Comparison of ENCODE assay signal across 9 cellular contexts in the genomic region with DNA sequence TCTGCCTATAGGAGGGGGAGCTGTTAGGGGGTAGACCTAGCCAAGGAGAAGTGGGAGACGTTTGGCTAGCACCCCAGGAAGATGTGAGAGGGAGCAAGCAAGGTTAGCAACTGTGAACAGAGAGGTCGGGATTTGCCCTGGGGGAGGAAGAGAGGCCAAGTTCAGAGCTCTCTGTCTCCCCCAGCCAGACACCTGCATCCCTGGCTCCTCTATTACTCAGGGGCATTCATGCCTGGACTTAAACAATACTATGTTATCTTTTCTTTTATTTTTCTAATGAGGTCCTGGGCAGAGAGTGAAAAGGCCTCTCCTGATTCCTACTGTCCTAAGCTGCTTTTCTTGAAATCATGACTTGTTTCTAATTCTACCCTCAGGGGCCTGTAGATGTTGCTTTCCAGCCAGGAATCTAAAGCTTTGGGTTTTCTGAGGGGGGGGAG. TPM values are rescaled to one million over a fixed set of nuclear protein-coding genes. Genes with fewer than 3 reads are reported as not detected.
DNase-seq lines count a peak whose midpoint lies in the region; ATAC-seq and TF ChIP-seq lines count a peak whose summit lies in the region.
"Had no signal": no experiment of that assay in that cellular context is flagged by ENCODE, and none has a peak within 500 bp of the region (broad histone marks: within the 10 kb centered on the region; RNA-seq: fewer than 3 reads in every experiment).

No MANE protein-coding gene starts in this region.

- DNase-seq in SK-N-SH (no peak), adipocyte (ENCODE audit: low read depth) (no peak), left lung (no peak), ureter (ENCODE audit: low spot score) (no peak), NCI-H524 treated with DMSO at 0.1 percent for 48 hours (lab: John Stamatoyannopoulos, UW) (no peak)

- no peak for TF ChIP-seq RAD21 in SK-N-SH (IDR thresholded peaks at IDR 0.05; ENCODE audit: low read length)

- ATAC-seq in SK-N-SH treated with all-trans-retinoic acid at 6 μM for 48 hours = no peak
- ATAC-seq in left lung = no peak
- ATAC-seq in HG02981 (IDR thresholded peaks at IDR 0.05; ENCODE audit: unreplicated experiment) = no peak

- H3K36me3 ChIP-seq in SK-N-SH (replicated peaks in 1 of 2; ENCODE audit: control insufficient read depth in 1 of 2, insufficient read depth in 2 of 2, low read length in 1 of 2) (peaks cover 21 to 23% of the 10 kb centered on the region in 2 experiments), adipocyte (ENCODE audit: control insufficient read depth, insufficient read depth, low read length, severe bottlenecking) (peaks cover 22% of the 10 kb centered on the region), left lung (peaks cover 0 to 38% of the 10 kb centered on the region in 2 donors), subcutaneous abdominal adipose tissue (ENCODE audit: control insufficient read depth in 5 of 5, insufficient read depth in 5 of 5, low read length in 5 of 5) (peaks cover 9 to 41% (median 25%) of the 10 kb centered on the region in 5 donors)

- no peak overlapping the region; a peak in 1 of 4 replicates for H3K27ac ChIP-seq in SK-N-SH (ENCODE audit: low read depth in 2 of 2, low read length in 1 of 2)
- peak overlapping the region; percentile 99 for H3K27ac ChIP-seq in left lung
- H3K27ac ChIP-seq in subcutaneous abdominal adipose tissue (ENCODE audit: low read depth, low read length) = peak overlapping the region; percentile 99
- H3K27ac ChIP-seq: 22Rv1 had no signal

- POLR2A ChIA-PET in SK-N-SH (lab: Yijun Ruan, JAX) = interaction anchor here (1.5 to 2.7 kb wide), 4 partner anchors 9 to 35 kb away, joined by 5 to 18 read pairs (median 12); no protein-coding TSS in a partner anchor

- peak overlapping the region; percentile 99 for H3K4me2 ChIP-seq in SK-N-SH

- no peaks in the 10 kb centered on the region for H3K27me3 ChIP-seq in SK-N-SH (ENCODE audit: insufficient read depth)
- H3K27me3 ChIP-seq in adipocyte (replicated peaks; ENCODE audit: control insufficient read depth, insufficient read depth, low read length) = no peaks in the 10 kb centered on the region
- H3K27me3 ChIP-seq in left lung = no peaks in the 10 kb centered on the region
- no peaks in the 10 kb centered on the region for H3K27me3 ChIP-seq in subcutaneous abdominal adipose tissue (ENCODE audit: control insufficient read depth in 5 of 5, insufficient read depth in 4 of 5, low read length in 5 of 5)

- peaks cover 39% of the 10 kb centered on the region for H4K20me1 ChIP-seq in SK-N-SH (ENCODE audit: insufficient read depth)

- H3K4me1 ChIP-seq in SK-N-SH (ENCODE audit: control insufficient read depth in 1 of 2, insufficient read depth in 2 of 2, low read depth in 1 of 2, low read length in 1 of 2) (peaks cover 22 to 48% of the 10 kb centered on the region in 2 experiments), adipocyte (ENCODE audit: control insufficient read depth, insufficient read depth, low read length) (peaks cover 34% of the 10 kb centered on the region), left lung (peaks cover 13 to 52% of the 10 kb centered on the region in 2 donors), subcutaneous abdominal adipose tissue (ENCODE audit: control insufficient read depth in 5 of 5, insufficient read depth in 5 of 5, low read length in 5 of 5) (peaks cover 7 to 59% (median 47%) of the 10 kb centered on the region in 5 donors)

- intact Hi-C loops in left lung (cut with DNase I) = no loop called here

- H3K79me2 ChIP-seq in SK-N-SH (ENCODE audit: insufficient read depth) = peaks cover 32% of the 10 kb centered on the region

- H3K9me3 ChIP-seq in SK-N-SH (no peaks in the 10 kb centered on the region), adipocyte (ENCODE audit: control insufficient read depth, low read length) (no peaks in the 10 kb centered on the region), left lung (no peaks in the 10 kb centered on the region), subcutaneous abdominal adipose tissue (ENCODE audit: control insufficient read depth in 5 of 5, low read length in 5 of 5) (no peaks in the 10 kb centered on the region)

- no peak overlapping the region for H2AFZ ChIP-seq in SK-N-SH (ENCODE audit: low read depth)

- H3K4me3 ChIP-seq in SK-N-SH (ENCODE audit: low read depth in 2 of 2, low read length in 1 of 2) (peak overlapping the region; percentile 44 to 84), adipocyte (ENCODE audit: low read length) (peak overlapping the region; percentile 97), left lung (peak overlapping the region; percentile 96 to 98), subcutaneous abdominal adipose tissue (ENCODE audit: low read depth in 1 of 5, low read length in 5 of 5) (peak overlapping the region; percentile 78 to 99 (median 99))

- no peak for TF ChIP-seq EP300 in SK-N-SH (IDR thresholded peaks at IDR 0.05; ENCODE audit: borderline replicate concordance in 1 of 2, low read depth in 1 of 2, low read length in 1 of 2)

- no peak overlapping the region for H3K9ac ChIP-seq in SK-N-SH
- peak overlapping the region; percentile 53 for H3K9ac ChIP-seq in adipocyte (ENCODE audit: low read length)
- peak overlapping the region; percentile 87 to 99 (median 99) for H3K9ac ChIP-seq in subcutaneous abdominal adipose tissue (ENCODE audit: low read length in 5 of 5)

- peaks cover 5% of the 10 kb centered on the region for H3F3A ChIP-seq in SK-N-SH (replicated peaks; ENCODE audit: insufficient read depth)

- 70% methylated on average over 2 of the region's 2 CpGs for WGBS in SK-N-SH (ENCODE audit: low lambda C conversion rate)

- TF ChIP-seq CTCF in SK-N-SH (IDR thresholded peaks at IDR 0.05) (no peak), left lung (IDR thresholded peaks at IDR 0.05) (no peak)

- no peaks in the 10 kb centered on the region for H3K9me2 ChIP-seq in SK-N-SH

- CTCF ChIA-PET in SK-N-SH (lab: Yijun Ruan, JAX) = interaction anchor here (0.7 to 9.2 kb wide), 10 partner anchors 9 to 268 kb away, joined by 3 to 127 read pairs (median 18); no protein-coding TSS in a partner anchor

TF ChIP-seq in SK-N-SH, 30 proteins besides CTCF, POLR2A, EP300 and RAD21:
- TF ChIP-seq EZH2phosphoT487 (IDR thresholded peaks at IDR 0.05; ENCODE audit: borderline replicate concordance, low read depth) (no peak), FOXM1 (IDR thresholded peaks at IDR 0.05; ENCODE audit: low read depth) (no peak), MEF2A (IDR thresholded peaks at IDR 0.05; ENCODE audit: borderline replicate concordance, low read depth) (no peak)

TF ChIP-seq in SK-N-SH treated with all-trans-retinoic acid at 6 μM for 48 hours, 23 proteins besides CTCF, POLR2A, EP300 and RAD21 (continues in another document):
- no peak for TF ChIP-seq TOX (CRISPR knock-in tag; IDR thresholded peaks at IDR 0.05; ENCODE audit: borderline replicate concordance)
- TF ChIP-seq, protein P1, sequence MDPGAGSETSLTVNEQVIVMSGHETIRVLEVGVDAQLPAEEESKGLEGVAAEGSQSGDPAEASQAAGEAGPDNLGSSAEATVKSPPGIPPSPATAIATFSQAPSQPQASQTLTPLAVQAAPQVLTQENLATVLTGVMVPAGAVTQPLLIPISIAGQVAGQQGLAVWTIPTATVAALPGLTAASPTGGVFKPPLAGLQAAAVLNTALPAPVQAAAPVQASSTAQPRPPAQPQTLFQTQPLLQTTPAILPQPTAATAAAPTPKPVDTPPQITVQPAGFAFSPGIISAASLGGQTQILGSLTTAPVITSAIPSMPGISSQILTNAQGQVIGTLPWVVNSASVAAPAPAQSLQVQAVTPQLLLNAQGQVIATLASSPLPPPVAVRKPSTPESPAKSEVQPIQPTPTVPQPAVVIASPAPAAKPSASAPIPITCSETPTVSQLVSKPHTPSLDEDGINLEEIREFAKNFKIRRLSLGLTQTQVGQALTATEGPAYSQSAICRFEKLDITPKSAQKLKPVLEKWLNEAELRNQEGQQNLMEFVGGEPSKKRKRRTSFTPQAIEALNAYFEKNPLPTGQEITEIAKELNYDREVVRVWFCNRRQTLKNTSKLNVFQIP (CRISPR knock-in tag; IDR thresholded peaks at IDR 0.05; ENCODE audit: borderline replicate concordance, low read depth) = no peak
- TF ChIP-seq, protein P2, sequence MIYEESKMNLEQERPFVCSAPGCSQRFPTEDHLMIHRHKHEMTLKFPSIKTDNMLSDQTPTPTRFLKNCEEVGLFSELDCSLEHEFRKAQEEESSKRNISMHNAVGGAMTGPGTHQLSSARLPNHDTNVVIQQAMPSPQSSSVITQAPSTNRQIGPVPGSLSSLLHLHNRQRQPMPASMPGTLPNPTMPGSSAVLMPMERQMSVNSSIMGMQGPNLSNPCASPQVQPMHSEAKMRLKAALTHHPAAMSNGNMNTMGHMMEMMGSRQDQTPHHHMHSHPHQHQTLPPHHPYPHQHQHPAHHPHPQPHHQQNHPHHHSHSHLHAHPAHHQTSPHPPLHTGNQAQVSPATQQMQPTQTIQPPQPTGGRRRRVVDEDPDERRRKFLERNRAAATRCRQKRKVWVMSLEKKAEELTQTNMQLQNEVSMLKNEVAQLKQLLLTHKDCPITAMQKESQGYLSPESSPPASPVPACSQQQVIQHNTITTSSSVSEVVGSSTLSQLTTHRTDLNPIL (CRISPR knock-in tag; IDR thresholded peaks at IDR 0.05; ENCODE audit: low read depth) = no peak

RNA-seq across cellular contexts. Expression of a gene that starts 2.4 kb away (rescaled TPM):
- polyA plus RNA-seq in SK-N-SH (2012; rRNA removed) = 26.2 and 33.5 TPM in 2 replicates
- polyA plus RNA-seq in SK-N-SH (2012; cell fraction: cytosol; rRNA removed) = 19.1 and 24.9 TPM in 2 replicates
- polyA plus RNA-seq in SK-N-SH (2012; cell fraction: nucleus; rRNA removed) = 13.7 and 24.3 TPM in 2 replicates
- total RNA-seq in left lung (10 to 100 TPM; 56.2 to 84.8 TPM), ureter (199 TPM)

RNA-seq across cellular contexts. Expression of a gene that starts 43.2 kb away (rescaled TPM):
- polyA plus RNA-seq in SK-N-SH (2012; rRNA removed) = not detected in 2 replicates
- not detected in 2 replicates for polyA plus RNA-seq in SK-N-SH (2012; cell fraction: cytosol; rRNA removed)
- 0.02 TPM in 1 of 2 replicates, not detected in the other for polyA plus RNA-seq in SK-N-SH (2012; cell fraction: nucleus; rRNA removed)
- total RNA-seq in left lung = 10 to 100 TPM; 36.6 to 59.8 TPM
- total RNA-seq in ureter = 59.0 TPM

Comparison
In these comparisons a context has a peak if more than half of its experiments do, and no peak if none do; other contexts are left out.
1. H3K27ac ChIP-seq: peak in left lung (2 of 2) and subcutaneous abdominal adipose tissue (single experiment); none in SK-N-SH (0 of 2).
2. Peak in every context shown above with its lines, with median percentiles within 50 percentile points of each other: H3K4me3 ChIP-seq.